ENCODE assay signal across 8 cellular contexts in genomic region chr7:100344560-100345287, GRCh38. TPM values are rescaled to one million over a fixed set of nuclear protein-coding genes. Genes with fewer than 3 reads are reported as not detected.
A peak's percentile ranks its signal among the peaks of the same experiment; 100 is the strongest.
DNase-seq lines count a peak whose midpoint lies in the region; ATAC-seq and TF ChIP-seq lines count a peak whose summit lies in the region.
"Not testable (repeated sequence)": the region's sequence is repeated elsewhere in the genome, so short reads cannot be mapped to it uniquely, and the experiment has no call there.

No MANE protein-coding gene starts in this region.

- H3K9me3 ChIP-seq in esophagus muscularis mucosa = not testable (repeated sequence)

- WGBS in esophagus muscularis mucosa = 67% methylated on average over 9 of the region's 13 CpGs

- peak overlapping the region; percentile 7 to 72 (median 40) for H3K27ac ChIP-seq in esophagus muscularis mucosa (replicated peaks in 1 of 4)

- TF ChIP-seq CTCF in esophagus muscularis mucosa (IDR thresholded peaks at IDR 0.05) = peak in 2 of 3 experiments; percentile 12 to 31

- peak overlapping the region; percentile 83 for H3K4me3 Mint-ChIP-seq in natural killer cell treated with Interleukin-12 subunit alpha and Interleukin-12 subunit beta and Interleukin-15 and Interleukin-18, amount 100 ng/mL, for 72 hours

- intact Hi-C loops in esophagus muscularis mucosa (cut with DNase I) = not testable (repeated sequence)

- peaks cover 10 to 26% (median 17%) of the 10 kb centered on the region in 4 donors for H3K4me1 ChIP-seq in esophagus muscularis mucosa

- H3K4me3 ChIP-seq in esophagus muscularis mucosa = not testable (repeated sequence)

- peak overlapping the region; percentile 88 to 89 for H3K27ac Mint-ChIP-seq in natural killer cell treated with Interleukin-12 subunit alpha and Interleukin-12 subunit beta and Interleukin-15 and Interleukin-18, amount 100 ng/mL, for 72 hours

- DNase-seq in EH (ENCODE audit: low read depth) (peak; percentile 51), HUDEP-2 (lab: John Stamatoyannopoulos, UW; ENCODE audit: unreplicated experiment in 76 of 76) (peak in 70 of 76 experiments; percentile 11 to 88 (median 58)), SW 1271 (lab: John Stamatoyannopoulos, UW) (peak; percentile 19 to 52)
- peak; percentile 40 to 70 for DNase-seq in activated T-helper 1 cell treated with anti-CD3 and anti-CD28 coated beads, Interleukin-2, amount 50 U/mL, for 16 hours (ENCODE audit: low read depth in 1 of 2, low spot score in 1 of 2)
- not testable (repeated sequence) for DNase-seq in esophagus muscularis mucosa (ENCODE audit: extremely low spot score)
- peak; percentile 80 for DNase-seq in natural killer cell treated with Interleukin-12 subunit alpha and Interleukin-12 subunit beta and Interleukin-15 and Interleukin-18, amount 100 ng/mL, for 72 hours (ENCODE audit: low spot score)
- peak; percentile 56 for DNase-seq in stimulated activated CD8-positive, alpha-beta memory T cell treated with anti-CD3 and anti-CD28 coated beads, Interleukin-4, amount 100 ng/mL, for 24 hours (ENCODE audit: low read depth)

- not testable (repeated sequence) for TF ChIP-seq EP300 in esophagus muscularis mucosa (IDR thresholded peaks at IDR 0.05)

- H3K27me3 ChIP-seq in esophagus muscularis mucosa = not testable (repeated sequence)

- H3K9me3 Mint-ChIP-seq in natural killer cell treated with Interleukin-12 subunit alpha and Interleukin-12 subunit beta and Interleukin-15 and Interleukin-18, amount 100 ng/mL, for 72 hours = not testable (repeated sequence)

- ATAC-seq in GM21576 (IDR thresholded peaks at IDR 0.05; ENCODE audit: unreplicated experiment) = peak; percentile 70
- peak; percentile 97 to 98 for ATAC-seq in natural killer cell treated with Interleukin-12 subunit alpha and Interleukin-12 subunit beta and Interleukin-15 and Interleukin-18, amount 100 ng/mL, for 72 hours

- H3K4me1 Mint-ChIP-seq in natural killer cell treated with Interleukin-12 subunit alpha and Interleukin-12 subunit beta and Interleukin-15 and Interleukin-18, amount 100 ng/mL, for 72 hours (ENCODE audit: low read depth in 2 of 2) = peaks cover 27 to 31% of the 10 kb centered on the region in 2 donors

- H3K27me3 Mint-ChIP-seq in natural killer cell treated with Interleukin-12 subunit alpha and Interleukin-12 subunit beta and Interleukin-15 and Interleukin-18, amount 100 ng/mL, for 72 hours = not testable (repeated sequence)

- not testable (repeated sequence) for TF ChIP-seq POLR2A in esophagus muscularis mucosa (IDR thresholded peaks at IDR 0.05; ENCODE audit: low read depth)

- H3K36me3 Mint-ChIP-seq in natural killer cell treated with Interleukin-12 subunit alpha and Interleukin-12 subunit beta and Interleukin-15 and Interleukin-18, amount 100 ng/mL, for 72 hours = peaks cover 22% of the 10 kb centered on the region

- peaks cover 29 to 76% (median 59%) of the 10 kb centered on the region in 4 donors for H3K36me3 ChIP-seq in esophagus muscularis mucosa

RNA-seq across cellular contexts. Expression of gene PILRB, which starts 13.2 kb away (rescaled TPM):
- 10 to 100 TPM; 13.5 to 33.6 (median 20.7) TPM for total RNA-seq in esophagus muscularis mucosa
- total RNA-seq in natural killer cell treated with Interleukin-12 subunit alpha and Interleukin-12 subunit beta and Interleukin-15 and Interleukin-18, amount 100 ng/mL, for 72 hours = 10 to 100 TPM; 48.4 to 94.8 TPM

RNA-seq across cellular contexts. Expression of gene PILRA, which starts 28.6 kb away (rescaled TPM):
- total RNA-seq in esophagus muscularis mucosa = 1 to 10 TPM; 3.3 to 8.8 (median 5.4) TPM
- total RNA-seq in natural killer cell treated with Interleukin-12 subunit alpha and Interleukin-12 subunit beta and Interleukin-15 and Interleukin-18, amount 100 ng/mL, for 72 hours = 1 to 10 TPM; 3.7 to 6.8 TPM

RNA-seq across cellular contexts. Expression of gene SPDYE3, which starts 37.2 kb away (rescaled TPM):
- total RNA-seq in esophagus muscularis mucosa = not detected
- not detected for total RNA-seq in natural killer cell treated with Interleukin-12 subunit alpha and Interleukin-12 subunit beta and Interleukin-15 and Interleukin-18, amount 100 ng/mL, for 72 hours
